2 cellular contexts compared by ENCODE assay signal in the genomic region with DNA sequence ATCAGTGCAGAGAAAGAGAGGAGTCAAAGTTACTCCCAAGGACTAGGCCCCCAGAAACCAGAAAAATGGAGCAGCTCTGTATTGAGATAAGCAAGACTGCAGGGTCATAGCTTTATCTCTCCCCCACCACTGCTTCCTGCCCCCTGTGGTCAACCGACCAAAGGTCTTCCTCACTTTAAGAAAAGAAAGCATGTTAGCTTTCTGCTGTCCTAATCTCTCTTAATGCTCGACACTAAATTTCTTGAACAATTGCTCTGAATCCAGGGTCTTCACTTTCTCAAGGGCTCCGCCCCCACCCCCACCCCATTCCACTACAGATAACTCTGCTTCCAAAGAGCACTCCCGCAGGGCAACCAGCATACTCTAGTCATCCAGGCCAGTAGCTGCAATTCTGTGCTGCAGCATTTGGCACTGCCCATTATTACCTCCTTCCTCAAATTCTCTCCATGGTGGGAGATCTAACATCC.
TF ChIP-seq lines count a peak whose summit lies in the region.

No MANE protein-coding gene starts in this region.

TF ChIP-seq in GM23338, 12 proteins besides CTCF, POLR2A, EP300 and RAD21:
- TF ChIP-seq ZNF114 (CRISPR knock-in tag; IDR thresholded peaks at IDR 0.05) (no peak), ZNF462 (CRISPR knock-in tag; IDR thresholded peaks at IDR 0.05) (peak; percentile 49; the same call in 1 of the 2 replicates)

TF ChIP-seq in endothelial cell of umbilical vein, 7 proteins besides CTCF, POLR2A, EP300 and RAD21:
- TF ChIP-seq, protein P1, sequence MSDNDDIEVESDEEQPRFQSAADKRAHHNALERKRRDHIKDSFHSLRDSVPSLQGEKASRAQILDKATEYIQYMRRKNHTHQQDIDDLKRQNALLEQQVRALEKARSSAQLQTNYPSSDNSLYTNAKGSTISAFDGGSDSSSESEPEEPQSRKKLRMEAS (IDR thresholded peaks at IDR 0.05; ENCODE audit: insufficient read depth, insufficient read length), result no peak
- TF ChIP-seq POLR2AphosphoS5 (IDR thresholded peaks at IDR 0.05; ENCODE audit: insufficient read depth, low read depth, low read length) (no peak), FOS (IDR thresholded peaks at IDR 0.05; ENCODE audit: borderline replicate concordance, insufficient read depth, low read length) (no peak), JUN (IDR thresholded peaks at IDR 0.05; ENCODE audit: borderline replicate concordance, insufficient read depth, insufficient read length, low read depth) (no peak), EZH2 (IDR thresholded peaks at IDR 0.05; ENCODE audit: borderline replicate concordance, low read depth, low read length, severe bottlenecking) (no peak), GATA2 (IDR thresholded peaks at IDR 0.05; ENCODE audit: insufficient read depth, insufficient read length, low read depth, low read length) (peak; percentile 22), MYC (IDR thresholded peaks at IDR 0.05; ENCODE audit: low read depth, low read length) (no peak)
